In genomic region chr21:35476616-35477395, GRCh38 we compare ENCODE assay signal across 10 cellular contexts.
DNase-seq lines count a peak whose midpoint lies in the region; ATAC-seq and TF ChIP-seq lines count a peak whose summit lies in the region.
"Had no signal": no experiment of that assay in that cellular context is flagged by ENCODE, and none has a peak within 500 bp of the region (broad histone marks: within the 10 kb centered on the region; RNA-seq: fewer than 3 reads in every experiment).

No MANE protein-coding gene starts in this region.

- H3K27ac ChIP-seq in RWPE2 (ENCODE audit: poor library complexity, severe bottlenecking): peak overlapping the region; percentile 52

- H3K4me1 ChIP-seq in RWPE2 (ENCODE audit: insufficient read depth, poor library complexity, severe bottlenecking): peaks cover 23% of the 10 kb centered on the region

- no peak overlapping the region for H3K4me3 ChIP-seq in RWPE2 (ENCODE audit: severe bottlenecking)
- H3K4me3 ChIP-seq: dorsolateral prefrontal cortex had no signal

- ATAC-seq in RWPE2 (ENCODE audit: low read depth): no peak

- DNase-seq in GF-D8 (lab: John Stamatoyannopoulos, UW) (peak; percentile 56), RWPE2 (ENCODE audit: low spot score) (no peak), fibroblast of the conjunctiva (ENCODE audit: low read depth) (peak; percentile 22), smooth muscle cell of the brain vasculature (ENCODE audit: low read depth, low spot score) (peak; percentile 31), DMS79 treated with DMSO at 0.1 percent for 48 hours (lab: John Stamatoyannopoulos, UW) (no peak), NCI-H1092 treated with DMSO at 0.1 percent for 48 hours (lab: John Stamatoyannopoulos, UW) (no peak)
- DNase-seq in NK-92 treated with Interleukin-12 subunit alpha and Interleukin-12 subunit beta, amount 100 ng/mL, for 24 hours (lab: John Stamatoyannopoulos, UW): no peak
- DNase-seq: activated T-cell treated with anti-CD3 and anti-CD28 coated beads, Interleukin-2, amount 50 U/mL, for 48 hours; dorsolateral prefrontal cortex; nucleus accumbens had no signal

- no peak for TF ChIP-seq CTCF in RWPE2 (IDR thresholded peaks at IDR 0.05; ENCODE audit: poor library complexity, severe bottlenecking)

- H3K36me3 ChIP-seq in RWPE2 (ENCODE audit: low read depth): no peaks in the 10 kb centered on the region

- no peaks in the 10 kb centered on the region for H3K9me3 ChIP-seq in RWPE2 (ENCODE audit: severe bottlenecking)

- no peaks in the 10 kb centered on the region for H3K27me3 ChIP-seq in RWPE2 (ENCODE audit: insufficient read depth, poor library complexity, severe bottlenecking)

Comparison
In these comparisons a context has a peak if more than half of its experiments do, and no peak if none do; other contexts are left out.
1. DNase-seq: peak in GF-D8 (single experiment), fibroblast of the conjunctiva (single experiment) and smooth muscle cell of the brain vasculature (single experiment); none in RWPE2 (single experiment), NK-92 treated with Interleukin-12 subunit alpha and Interleukin-12 subunit beta, amount 100 ng/mL, for 24 hours (single experiment), DMS79 treated with DMSO at 0.1 percent for 48 hours (single experiment) and NCI-H1092 treated with DMSO at 0.1 percent for 48 hours (single experiment).